In genomic region chr17:41910701-41911391, GRCh38 we compare ENCODE assay signal across 12 cellular contexts. TPM values are rescaled to one million over a fixed set of nuclear protein-coding genes. Genes with fewer than 3 reads are reported as not detected.
DNase-seq lines count a peak whose midpoint lies in the region; ATAC-seq, FAIRE-seq and TF ChIP-seq lines count a peak whose summit lies in the region.
"Had no signal": no experiment of that assay in that cellular context is flagged by ENCODE, and none has a peak within 500 bp of the region (broad histone marks: within the 10 kb centered on the region; RNA-seq: fewer than 3 reads in every experiment).

No MANE protein-coding gene starts in this region.

- TF ChIP-seq EP300 in K562 (IDR thresholded peaks at IDR 0.05; ENCODE audit: low read length), result no peak

- no peak overlapping the region for H2AFZ ChIP-seq in K562 (ENCODE audit: low read depth, low read length)
- no peak overlapping the region for H2AFZ ChIP-seq in hepatocyte

- H3K27me3 ChIP-seq in K562 (ENCODE audit: control insufficient read depth in 2 of 2, insufficient read depth in 2 of 2, low read length in 2 of 2), result no peaks in the 10 kb centered on the region
- H3K27me3 ChIP-seq in hepatocyte, result no peaks in the 10 kb centered on the region

- TF ChIP-seq CTCF in K562 (IDR thresholded peaks at IDR 0.05 in 2 of 3, conservative IDR thresholded peaks at IDR 0.05 in 1 of 3; ENCODE audit: insufficient read depth in 2 of 3, low read depth in 1 of 3, low read length in 3 of 3) (no peak), hepatocyte (IDR thresholded peaks at IDR 0.05; ENCODE audit: poor library complexity) (no peak)

- peak overlapping the region in 1 of 2 experiments; percentile 8; a peak in 1 of 4 replicates for H3K9ac ChIP-seq in K562 (ENCODE audit: insufficient read depth in 1 of 2, low read depth in 2 of 2, low read length in 2 of 2)

- CTCF ChIA-PET in K562 (lab: Yijun Ruan, JAX; ENCODE audit: low intra/inter-chr PET ratio), result no interaction called here

- H3K4me3 ChIP-seq in K562, result no peak overlapping the region
- no peak overlapping the region for H3K4me3 ChIP-seq in hepatocyte
- H3K4me3 ChIP-seq: thoracic aorta had no signal

- H3K79me2 ChIP-seq in K562 (ENCODE audit: control insufficient read depth, insufficient read depth, low read length) (peaks cover 38% of the 10 kb centered on the region), hepatocyte (peaks cover 60% of the 10 kb centered on the region)

- in situ Hi-C loops in K562 (cut with MboI), result no loop called here

- no peak for FAIRE-seq in K562 (lab: Jason Lieb, UNC)

- POLR2A ChIA-PET in K562 (lab: Yijun Ruan, JAX), result interaction anchor here (1.2 to 3.5 kb wide), 2 partner anchors 8 to 23 kb away, joined by 8 to 18 read pairs; partner anchors contain the start of gene ACLY

- no peak overlapping the region for H3K4me2 ChIP-seq in K562 (ENCODE audit: insufficient read depth, low read length)
- H3K4me2 ChIP-seq in hepatocyte, result no peak overlapping the region

- 89% methylated on average over 12 of the region's 13 CpGs for whole genome bisulfite sequencing in K562 (ENCODE audit: insufficient coverage, low coverage, missing lambda C conversion rate)
- WGBS in hepatocyte (ENCODE audit: low lambda C conversion rate, missing lambda C conversion rate), result 96% methylated on average over 13 of the region's 13 CpGs

- H3K9me3 ChIP-seq in K562 (replicated peaks; ENCODE audit: control insufficient read depth, insufficient read depth, low read depth, low read length), result no peaks in the 10 kb centered on the region
- H3K9me3 ChIP-seq in hepatocyte (ENCODE audit: low read depth), result no peaks in the 10 kb centered on the region
- H3K9me3 ChIP-seq: thoracic aorta had no signal

- no peaks in the 10 kb centered on the region for H3K9me2 ChIP-seq in hepatocyte (replicated peaks; ENCODE audit: insufficient read depth)

- intact Hi-C loops in K562 (cut with micrococcal nuclease), result no loop called here

- ATAC-seq in K562, result no peak
- no peak for ATAC-seq in GM21529 (IDR thresholded peaks at IDR 0.05; ENCODE audit: unreplicated experiment)
- ATAC-seq in HG02763 (IDR thresholded peaks at IDR 0.05; ENCODE audit: unreplicated experiment), result no peak

- H3K4me1 ChIP-seq in K562 (replicated peaks in 1 of 2; ENCODE audit: control insufficient read depth in 2 of 2, insufficient read depth in 2 of 2, low read length in 2 of 2) (peaks cover 6 to 21% of the 10 kb centered on the region in 2 experiments; a peak in 4 of 5 replicates), hepatocyte (ENCODE audit: insufficient read depth) (peaks cover 32% of the 10 kb centered on the region)

- H3K36me3 ChIP-seq in K562 (ENCODE audit: control insufficient read depth, insufficient read depth, low read length) (peaks cover 100% of the 10 kb centered on the region), hepatocyte (replicated peaks; ENCODE audit: insufficient read depth, low read depth) (no peaks in the 10 kb centered on the region)

- H3K9me1 ChIP-seq in K562 (ENCODE audit: control insufficient read depth, insufficient read depth, low read length), result peaks cover 10% of the 10 kb centered on the region

- TF ChIP-seq RAD21 in K562 (CRISPR knock-in tag; conservative IDR thresholded peaks at IDR 0.05 in 1 of 2, IDR thresholded peaks at IDR 0.05 in 1 of 2), result no peak

- DNase-seq in AG08395 (ENCODE audit: low spot score), result peak; percentile 96
- peak; percentile 84 for DNase-seq in HPDE6-E6E7 (ENCODE audit: extremely low spot score)
- DNase-seq in K562 (ENCODE audit: extremely low read depth in 1 of 4, low spot score in 3 of 4), result no peak
- DNase-seq in kidney glomerular epithelial cell (lab: John Stamatoyannopoulos, UW), result peak; percentile 95
- DNase-seq in hepatocyte (ENCODE audit: low spot score), result no peak
- no peak for DNase-seq in mucosa of gallbladder (ENCODE audit: low spot score)
- DNase-seq: activated effector memory CD4-positive, alpha-beta T cell treated with anti-CD3 and anti-CD28 coated beads, Interleukin-2, amount 50 U/mL, for 16 hours; KG1; NCI-H2171 had no signal

- no TSS peak for BruUV-seq in K562 (replicated peaks; lab: Mats Ljungman, UMichigan)

- no peak overlapping the region for H3K27ac ChIP-seq in K562 (ENCODE audit: extremely low read depth, low read depth, low read length)
- H3K27ac ChIP-seq in hepatocyte, result no peak overlapping the region
- H3K27ac ChIP-seq: thoracic aorta had no signal

- H4K20me1 ChIP-seq in K562 (replicated peaks; ENCODE audit: control insufficient read depth, insufficient read depth, low read length) (peaks cover 25% of the 10 kb centered on the region), hepatocyte (ENCODE audit: insufficient read depth, poor library complexity, severe bottlenecking) (peaks cover 33% of the 10 kb centered on the region)

- TF ChIP-seq POLR2A in K562 (conservative IDR thresholded peaks at IDR 0.05), result no peak

RNA-seq across cellular contexts. Expression of gene ACLY, which starts 7.9 kb away (rescaled TPM):
- 153 and 277 TPM in 2 replicates for total RNA-seq in K562 (2011; cell fraction: chromatin; rRNA removed; ENCODE audit: low replicate concordance)
- total RNA-seq in K562 (2011; cell fraction: nucleolus; rRNA removed), result 161 TPM in 2 replicates
- total RNA-seq in K562 (2011; cell fraction: nucleoplasm; rRNA removed), result 163 and 174 TPM in 2 replicates
- total RNA-seq in K562 (2014; rRNA removed) (114 and 123 TPM in 2 replicates), K562 (2014; rRNA removed; fragmentation: Illumina TruSeq; extraction: Trizol) (112 and 125 TPM in 2 replicates), K562 (2015; rRNA removed; fragmentation: Illumina TruSeq; extraction: Trizol) (129 and 131 TPM in 2 replicates), K562 (2021) (261 and 280 TPM in 2 replicates), hepatocyte (157 and 167 TPM in 2 replicates), mucosa of gallbladder (127 TPM)
- polyA plus RNA-seq in K562 (2011; rRNA removed) (163 and 165 TPM in 2 replicates), K562 (2014; fragmentation: Illumina TruSeq; extraction: Trizol) (194 and 206 TPM in 2 replicates), K562 (2014; fragmentation: Nextera tagmentation; extraction: Ambion mirVana) (10 to 100 TPM; 42.9 to 58.5 TPM), K562 (2014; rRNA removed) (120 and 129 TPM in 2 replicates), hepatocyte (82.1 and 101 TPM in 2 replicates)
- polyA plus RNA-seq in K562 (2011; cell fraction: cytosol; rRNA removed), result 156 and 184 TPM in 2 replicates
- 114 and 149 TPM in 2 replicates for polyA plus RNA-seq in K562 (2011; cell fraction: nucleus; rRNA removed)
- 94.5 and 161 TPM in 2 replicates for polyA plus RNA-seq in K562 (2012)
- polyA minus RNA-seq in K562 (2011; rRNA and poly(A)+ RNA removed), result 244 and 312 TPM in 2 replicates
- 258 TPM in 2 replicates for polyA minus RNA-seq in K562 (2011; cell fraction: cytosol; rRNA and poly(A)+ RNA removed)
- 49.9 and 63.5 TPM in 2 replicates for polyA minus RNA-seq in K562 (2011; cell fraction: nucleus; rRNA and poly(A)+ RNA removed)

RNA-seq across cellular contexts. Expression of gene ODAD4, which starts 19.6 kb away (rescaled TPM):
- 2.3 and 4.6 TPM in 2 replicates for total RNA-seq in K562 (2011; cell fraction: chromatin; rRNA removed; ENCODE audit: low replicate concordance)
- 0.67 and 2.2 TPM in 2 replicates for total RNA-seq in K562 (2011; cell fraction: nucleolus; rRNA removed)
- total RNA-seq in K562 (2011; cell fraction: nucleoplasm; rRNA removed), result 1.8 TPM in 2 replicates
- total RNA-seq in K562 (2014; rRNA removed) (0.09 and 0.24 TPM in 2 replicates), K562 (2014; rRNA removed; fragmentation: Illumina TruSeq; extraction: Trizol) (0.70 and 0.98 TPM in 2 replicates), K562 (2015; rRNA removed; fragmentation: Illumina TruSeq; extraction: Trizol) (0.45 and 0.51 TPM in 2 replicates), K562 (2021) (0.11 and 0.75 TPM in 2 replicates), hepatocyte (0.52 and 0.53 TPM in 2 replicates), mucosa of gallbladder (1.6 TPM)
- polyA plus RNA-seq in K562 (2011; rRNA removed) (0.05 and 0.35 TPM in 2 replicates), K562 (2014; fragmentation: Illumina TruSeq; extraction: Trizol) (0.57 and 0.67 TPM in 2 replicates), K562 (2014; fragmentation: Nextera tagmentation; extraction: Ambion mirVana) (under 1 TPM; 0.30 to 0.81 TPM), K562 (2014; rRNA removed) (0.22 and 0.49 TPM in 2 replicates), hepatocyte (0.75 and 0.76 TPM in 2 replicates)
- 0.09 TPM in 2 replicates for polyA plus RNA-seq in K562 (2011; cell fraction: cytosol; rRNA removed)
- 0.32 and 0.44 TPM in 2 replicates for polyA plus RNA-seq in K562 (2011; cell fraction: nucleus; rRNA removed)
- 0.35 and 1.6 TPM in 2 replicates for polyA plus RNA-seq in K562 (2012)
- 0.54 and 0.63 TPM in 2 replicates for polyA minus RNA-seq in K562 (2011; rRNA and poly(A)+ RNA removed)
- not detected in 2 replicates for polyA minus RNA-seq in K562 (2011; cell fraction: cytosol; rRNA and poly(A)+ RNA removed)
- polyA minus RNA-seq in K562 (2011; cell fraction: nucleus; rRNA and poly(A)+ RNA removed), result 0.54 and 1.00 TPM in 2 replicates

RNA-seq across cellular contexts. Expression of gene KLHL11, which starts 45.6 kb away (rescaled TPM):
- total RNA-seq in K562 (2011; cell fraction: chromatin; rRNA removed; ENCODE audit: low replicate concordance), result 17.7 and 34.3 TPM in 2 replicates
- total RNA-seq in K562 (2011; cell fraction: nucleolus; rRNA removed), result 11.2 and 16.2 TPM in 2 replicates
- 12.0 and 16.3 TPM in 2 replicates for total RNA-seq in K562 (2011; cell fraction: nucleoplasm; rRNA removed)
- 15.8 and 16.0 TPM in 2 replicates for total RNA-seq in K562 (2014; rRNA removed)
- total RNA-seq in K562 (2014; rRNA removed; fragmentation: Illumina TruSeq; extraction: Trizol), result 14.8 and 17.4 TPM in 2 replicates
- 16.8 and 17.0 TPM in 2 replicates for total RNA-seq in K562 (2015; rRNA removed; fragmentation: Illumina TruSeq; extraction: Trizol)
- 12.4 and 13.8 TPM in 2 replicates for total RNA-seq in K562 (2021)
- polyA plus RNA-seq in K562 (2011; rRNA removed), result 6.1 and 10.3 TPM in 2 replicates
- polyA plus RNA-seq in K562 (2011; cell fraction: cytosol; rRNA removed), result 4.1 and 5.8 TPM in 2 replicates
- polyA plus RNA-seq in K562 (2011; cell fraction: nucleus; rRNA removed), result 2.9 and 3.2 TPM in 2 replicates
- 1.4 TPM in 2 replicates for polyA plus RNA-seq in K562 (2012)
- 3.0 and 3.5 TPM in 2 replicates for polyA plus RNA-seq in K562 (2014; fragmentation: Illumina TruSeq; extraction: Trizol)
- under 1 TPM; 0.20 to 0.28 TPM for polyA plus RNA-seq in K562 (2014; fragmentation: Nextera tagmentation; extraction: Ambion mirVana)
- polyA plus RNA-seq in K562 (2014; rRNA removed), result 5.0 and 5.2 TPM in 2 replicates
- 35.7 and 66.8 TPM in 2 replicates for polyA minus RNA-seq in K562 (2011; rRNA and poly(A)+ RNA removed)
- polyA minus RNA-seq in K562 (2011; cell fraction: cytosol; rRNA and poly(A)+ RNA removed), result 9.8 and 21.5 TPM in 2 replicates
- 4.6 and 6.0 TPM in 2 replicates for polyA minus RNA-seq in K562 (2011; cell fraction: nucleus; rRNA and poly(A)+ RNA removed)
- total RNA-seq in hepatocyte, result 21.5 and 25.2 TPM in 2 replicates
- polyA plus RNA-seq in hepatocyte, result 9.0 and 10.0 TPM in 2 replicates
- total RNA-seq in mucosa of gallbladder, result 14.0 TPM

RNA-seq across cellular contexts. Expression of gene CNP, which starts 55.7 kb away (rescaled TPM):
- 33.1 and 94.9 TPM in 2 replicates for total RNA-seq in K562 (2011; cell fraction: chromatin; rRNA removed; ENCODE audit: low replicate concordance)
- total RNA-seq in K562 (2011; cell fraction: nucleolus; rRNA removed), result 31.3 and 42.9 TPM in 2 replicates
- total RNA-seq in K562 (2011; cell fraction: nucleoplasm; rRNA removed), result 37.7 and 39.6 TPM in 2 replicates
- total RNA-seq in K562 (2014; rRNA removed) (45.4 and 45.8 TPM in 2 replicates), K562 (2014; rRNA removed; fragmentation: Illumina TruSeq; extraction: Trizol) (15.9 and 18.6 TPM in 2 replicates), K562 (2015; rRNA removed; fragmentation: Illumina TruSeq; extraction: Trizol) (31.8 and 32.1 TPM in 2 replicates), K562 (2021) (49.4 and 52.0 TPM in 2 replicates), hepatocyte (59.8 and 61.4 TPM in 2 replicates), mucosa of gallbladder (65.9 TPM)
- polyA plus RNA-seq in K562 (2011; rRNA removed) (15.5 and 20.7 TPM in 2 replicates), K562 (2014; fragmentation: Illumina TruSeq; extraction: Trizol) (33.2 and 37.5 TPM in 2 replicates), K562 (2014; fragmentation: Nextera tagmentation; extraction: Ambion mirVana) (1 to 10 TPM; 1.7 to 3.8 TPM), K562 (2014; rRNA removed) (29.1 and 30.2 TPM in 2 replicates), hepatocyte (77.7 and 97.0 TPM in 2 replicates)
- polyA plus RNA-seq in K562 (2011; cell fraction: cytosol; rRNA removed), result 11.4 and 24.5 TPM in 2 replicates
- polyA plus RNA-seq in K562 (2011; cell fraction: nucleus; rRNA removed), result 10.2 and 21.9 TPM in 2 replicates
- 30.0 and 34.8 TPM in 2 replicates for polyA plus RNA-seq in K562 (2012)
- polyA minus RNA-seq in K562 (2011; rRNA and poly(A)+ RNA removed), result 19.5 and 44.8 TPM in 2 replicates
- polyA minus RNA-seq in K562 (2011; cell fraction: cytosol; rRNA and poly(A)+ RNA removed), result 36.4 and 44.8 TPM in 2 replicates
- 11.0 and 11.9 TPM in 2 replicates for polyA minus RNA-seq in K562 (2011; cell fraction: nucleus; rRNA and poly(A)+ RNA removed)

Comparison
In these comparisons a context has a peak if more than half of its experiments do, and no peak if none do; other contexts are left out.
1. DNase-seq: peak in AG08395 (single experiment), HPDE6-E6E7 (single experiment) and kidney glomerular epithelial cell (single experiment); none in K562 (0 of 4), hepatocyte (single experiment) and mucosa of gallbladder (single experiment).